32 cellular contexts compared by ENCODE assay signal in the genomic region with DNA sequence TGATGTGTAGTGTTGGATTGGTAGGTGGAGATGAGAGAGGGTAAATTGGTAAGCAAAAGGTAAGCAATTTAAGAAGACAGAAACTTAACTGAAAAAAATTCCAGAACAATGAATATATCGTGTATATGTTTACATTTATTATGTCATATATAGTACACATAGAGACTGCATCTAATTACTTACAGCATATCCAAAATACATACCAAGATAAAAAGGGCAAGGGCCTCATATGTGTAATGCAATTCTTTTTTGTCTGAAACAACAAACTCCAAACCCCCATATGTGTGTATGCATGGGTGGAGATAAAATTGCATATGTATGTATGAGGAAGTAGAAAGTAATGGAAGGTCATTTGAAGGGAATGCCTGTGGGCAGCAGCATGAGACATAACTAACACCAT. TPM values are rescaled to one million over a fixed set of nuclear protein-coding genes. Genes with fewer than 3 reads are reported as not detected.
"Had no signal": no experiment of that assay in that cellular context is flagged by ENCODE, and none has a peak within 500 bp of the region (broad histone marks: within the 10 kb centered on the region; RNA-seq: fewer than 3 reads in every experiment).

No MANE protein-coding gene starts in this region.

- H3K4me1 ChIP-seq: stomach, suprapubic skin, testis, thyroid gland, tibial artery, tibial nerve, transverse colon, upper lobe of left lung, upper lobe of right lung, uterus, vagina had no signal

- H3K27me3 Mint-ChIP-seq: stimulated activated memory B cell treated with anti-CD40 and anti-IgM and Interleukin-4, amounts not matched to agents 10 μg/mL and 1 μg/mL and 100 μg/mL, for 72 hours; stimulated activated naive B cell treated with anti-CD40 and anti-IgM and Interleukin-4, amounts not matched to agents 10 μg/mL and 1 μg/mL and 100 μg/mL, for 72 hours; stimulated activated naive CD8-positive, alpha-beta T cell treated with anti-CD3 and anti-CD28 coated beads, Interleukin-15, amount 100 ng/mL, for 72 hours; type B pancreatic cell had no signal

- H3K9me3 ChIP-seq: suprapubic skin, testis, thoracic aorta, thyroid gland, tibial artery, tibial nerve, upper lobe of left lung, upper lobe of right lung, uterus, vagina had no signal

- H3K27ac ChIP-seq: stomach, suprapubic skin, testis, thoracic aorta, thyroid gland, tibial artery, tibial nerve, transverse colon, upper lobe of left lung, upper lobe of right lung, uterus, vagina had no signal

- DNase-seq: stimulated activated CD4-positive, alpha-beta T cell treated with anti-CD3 and anti-CD28 coated beads, Interleukin-2, amount 100 ng/mL, for 48 hours; stimulated activated CD4-positive, alpha-beta T cell treated with anti-CD3 and anti-CD28 coated beads, Interleukin-4, amount 100 ng/mL, for 1 hour; stimulated activated CD4-positive, alpha-beta T cell treated with anti-CD3 and anti-CD28 coated beads, Interleukin-4, amount 100 ng/mL, for 24 hours; stimulated activated CD4-positive, alpha-beta T cell treated with anti-CD3 and anti-CD28 coated beads, Interleukin-4, amount 100 ng/mL, for 4 hours; stimulated activated CD8-positive, alpha-beta memory T cell treated with anti-CD3 and anti-CD28 coated beads, Interleukin-4, amount 100 ng/mL, for 48 hours; stimulated activated naive B cell treated with anti-CD40 and anti-IgM and Interleukin-4, amounts not matched to agents 10 μg/mL and 1 μg/mL and 100 μg/mL, for 72 hours; stimulated activated naive CD4-positive, alpha-beta T cell; stimulated activated naive CD4-positive, alpha-beta T cell treated with Interleukin-2 at 50 U/mL for 16 hours; stimulated activated naive CD8-positive, alpha-beta T cell treated with anti-CD3 and anti-CD28 coated beads, Interleukin-15, amount 100 ng/mL, for 72 hours; stimulated activated naive CD8-positive, alpha-beta T cell treated with anti-CD3 and anti-CD28 coated beads, Interleukin-15, Interleukin-2, amounts not matched to agents 100 U/mL and 50 U/mL, for 24 hours; stomach; substantia nigra; testis; thyroid gland; tibial artery; transverse colon; trophoblast cell; upper lobe of left lung; upper lobe of right lung; uterus had no signal

- H3K4me3 Mint-ChIP-seq: stimulated activated effector memory CD8-positive, alpha-beta T cell treated with anti-CD3 and anti-CD28 coated beads, Interleukin-12 subunit alpha, Interleukin-12 subunit beta, amount 100 ng/mL, for 72 hours; stimulated activated memory B cell treated with anti-CD40 and anti-IgM and Interleukin-4, amounts not matched to agents 10 μg/mL and 1 μg/mL and 100 μg/mL, for 72 hours; stimulated activated naive B cell treated with anti-CD40 and anti-IgM and Interleukin-4, amounts not matched to agents 10 μg/mL and 1 μg/mL and 100 μg/mL, for 72 hours; stimulated activated naive CD8-positive, alpha-beta T cell treated with anti-CD3 and anti-CD28 coated beads, Interleukin-15, amount 100 ng/mL, for 72 hours; stimulated activated naive CD8-positive, alpha-beta T cell treated with anti-CD3 and anti-CD28 coated beads, Interleukin-15, Interleukin-2, amounts not matched to agents 100 ng/mL and 50 ng/mL, for 24 hours; type B pancreatic cell had no signal

- H3K36me3 Mint-ChIP-seq: stimulated activated effector memory CD8-positive, alpha-beta T cell treated with anti-CD3 and anti-CD28 coated beads, Interleukin-12 subunit alpha, Interleukin-12 subunit beta, amount 100 ng/mL, for 72 hours; stimulated activated memory B cell treated with anti-CD40 and anti-IgM and Interleukin-4, amounts not matched to agents 10 μg/mL and 1 μg/mL and 100 μg/mL, for 72 hours; stimulated activated naive B cell treated with anti-CD40 and anti-IgM and Interleukin-4, amounts not matched to agents 10 μg/mL and 1 μg/mL and 100 μg/mL, for 72 hours; type B pancreatic cell had no signal

- H3K27me3 ChIP-seq: stomach, suprapubic skin, testis, thyroid gland, tibial artery, tibial nerve, transverse colon, upper lobe of left lung, upper lobe of right lung, uterus, vagina had no signal

- H3K27ac Mint-ChIP-seq: stimulated activated effector memory CD8-positive, alpha-beta T cell treated with anti-CD3 and anti-CD28 coated beads, Interleukin-12 subunit alpha, Interleukin-12 subunit beta, amount 100 ng/mL, for 72 hours; stimulated activated memory B cell treated with anti-CD40 and anti-IgM and Interleukin-4, amounts not matched to agents 10 μg/mL and 1 μg/mL and 100 μg/mL, for 72 hours; stimulated activated naive B cell treated with anti-CD40 and anti-IgM and Interleukin-4, amounts not matched to agents 10 μg/mL and 1 μg/mL and 100 μg/mL, for 72 hours; stimulated activated naive CD8-positive, alpha-beta T cell treated with anti-CD3 and anti-CD28 coated beads, Interleukin-15, amount 100 ng/mL, for 72 hours; stimulated activated naive CD8-positive, alpha-beta T cell treated with anti-CD3 and anti-CD28 coated beads, Interleukin-15, Interleukin-2, amounts not matched to agents 100 ng/mL and 50 ng/mL, for 24 hours; type B pancreatic cell had no signal

- H3K4me3 ChIP-seq: stomach, suprapubic skin, testis, thoracic aorta, thyroid gland, tibial artery, tibial nerve, transverse colon, upper lobe of left lung, upper lobe of right lung, uterus, vagina had no signal

- H3K36me3 ChIP-seq: stomach, suprapubic skin, thoracic aorta, thyroid gland, tibial artery, tibial nerve, transverse colon, upper lobe of left lung, upper lobe of right lung, uterus, vagina had no signal

- ATAC-seq: stimulated activated effector memory CD8-positive, alpha-beta T cell treated with anti-CD3 and anti-CD28 coated beads, Interleukin-12 subunit alpha, Interleukin-12 subunit beta, amount 100 ng/mL, for 72 hours; stimulated activated memory B cell treated with anti-CD40 and anti-IgM and Interleukin-4, amounts not matched to agents 10 μg/mL and 1 μg/mL and 100 μg/mL, for 72 hours; stimulated activated naive B cell treated with anti-CD40 and anti-IgM and Interleukin-4, amounts not matched to agents 10 μg/mL and 1 μg/mL and 100 μg/mL, for 72 hours; stimulated activated naive CD8-positive, alpha-beta T cell treated with anti-CD3 and anti-CD28 coated beads, Interleukin-15, amount 100 ng/mL, for 72 hours; stimulated activated naive CD8-positive, alpha-beta T cell treated with anti-CD3 and anti-CD28 coated beads, Interleukin-15, Interleukin-2, amounts not matched to agents 100 U/mL and 50 U/mL, for 24 hours; upper lobe of right lung had no signal

- H3K9me3 Mint-ChIP-seq: type B pancreatic cell had no signal

- H3K4me1 Mint-ChIP-seq: stimulated activated effector memory CD8-positive, alpha-beta T cell treated with anti-CD3 and anti-CD28 coated beads, Interleukin-12 subunit alpha, Interleukin-12 subunit beta, amount 100 ng/mL, for 72 hours; stimulated activated memory B cell treated with anti-CD40 and anti-IgM and Interleukin-4, amounts not matched to agents 10 μg/mL and 1 μg/mL and 100 μg/mL, for 72 hours; stimulated activated naive B cell treated with anti-CD40 and anti-IgM and Interleukin-4, amounts not matched to agents 10 μg/mL and 1 μg/mL and 100 μg/mL, for 72 hours; stimulated activated naive CD8-positive, alpha-beta T cell treated with anti-CD3 and anti-CD28 coated beads, Interleukin-15, amount 100 ng/mL, for 72 hours had no signal

RNA-seq across cellular contexts. Expression of gene KRTAP20-3, which starts 4.2 kb away (rescaled TPM):
- total RNA-seq: stomach, subcutaneous adipose tissue, suprapubic skin, temporal lobe, testis, thoracic aorta, thyroid gland, tibial nerve, transverse colon, upper lobe of left lung, upper lobe of right lung, ureter, urinary bladder, uterus, vagina had no signal

RNA-seq across cellular contexts. Expression of gene KRTAP20-2, which starts 11.9 kb away (rescaled TPM):
- total RNA-seq: stomach, subcutaneous adipose tissue, temporal lobe, testis, thoracic aorta, thyroid gland, tibial nerve, transverse colon, upper lobe of left lung, upper lobe of right lung, ureter, urinary bladder, uterus, vagina had no signal

RNA-seq across cellular contexts. Expression of gene KRTAP20-4, which starts 26.5 kb away (rescaled TPM):
- total RNA-seq: stomach, subcutaneous adipose tissue, suprapubic skin, temporal lobe, testis, thoracic aorta, thyroid gland, tibial nerve, transverse colon, upper lobe of left lung, upper lobe of right lung, ureter, urinary bladder, uterus, vagina had no signal

RNA-seq across cellular contexts. Expression of gene KRTAP20-1, which starts 30.7 kb away (rescaled TPM):
- total RNA-seq: stomach, subcutaneous adipose tissue, suprapubic skin, temporal lobe, testis, thoracic aorta, thyroid gland, tibial nerve, transverse colon, upper lobe of left lung, upper lobe of right lung, ureter, urinary bladder, uterus, vagina had no signal

RNA-seq across cellular contexts. Expression of gene KRTAP6-1, which starts 33.2 kb away (rescaled TPM):
- total RNA-seq: stomach, subcutaneous adipose tissue, temporal lobe, testis, thoracic aorta, thyroid gland, tibial nerve, transverse colon, upper lobe of left lung, upper lobe of right lung, ureter, urinary bladder, uterus, vagina had no signal
